ENCODE assay signal across 10 cellular contexts in the genomic region with DNA sequence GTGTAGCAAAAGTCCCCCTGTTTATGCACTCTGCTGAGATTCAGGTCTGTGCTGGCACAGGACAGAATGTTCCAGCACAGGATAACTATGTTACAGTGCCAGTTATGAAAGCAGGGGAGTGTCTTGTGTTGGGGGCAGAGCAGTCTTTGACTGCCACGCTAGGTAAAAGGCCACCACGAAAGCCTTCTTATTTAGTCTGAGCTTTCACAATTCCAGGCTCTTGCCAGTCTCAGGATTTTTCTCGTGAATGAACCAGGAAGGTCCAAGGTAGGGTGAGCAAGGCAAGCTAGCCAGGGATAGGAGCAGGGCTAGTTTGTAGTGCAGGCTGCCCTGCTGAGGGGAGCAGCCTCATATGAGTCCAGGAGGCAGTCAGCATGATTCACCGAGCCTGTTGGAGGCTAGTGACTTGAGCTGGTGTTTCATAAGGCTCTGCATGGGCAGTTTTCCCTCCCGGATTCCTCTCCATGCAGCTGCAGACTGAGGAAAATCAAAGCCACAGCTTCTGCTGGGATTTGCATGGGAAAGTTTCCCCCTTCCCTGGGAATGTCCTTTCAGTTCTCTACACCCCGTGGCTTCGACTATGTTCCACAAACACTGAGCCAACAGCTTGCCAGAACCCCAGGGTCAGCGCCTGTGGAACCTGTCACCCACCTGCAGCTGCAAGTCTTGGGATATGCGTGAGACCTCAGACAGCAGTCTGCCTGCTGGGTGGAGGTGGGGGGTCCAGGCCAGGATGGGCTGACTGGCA.
A peak's percentile ranks its signal among the peaks of the same experiment; 100 is the strongest.
DNase-seq lines count a peak whose midpoint lies in the region; TF ChIP-seq lines count a peak whose summit lies in the region.
"Had no signal": no experiment of that assay in that cellular context is flagged by ENCODE, and none has a peak within 500 bp of the region (broad histone marks: within the 10 kb centered on the region; RNA-seq: fewer than 3 reads in every experiment).

No MANE protein-coding gene starts in this region.

- in situ Hi-C loops in ACHN (cut with HindIII; ENCODE audit: low pct_ligation_motif_present, low pct_unique_long_range_greater_than_20kb, low sequenced_read_pairs), result no loop called here

- H3K79me2 ChIP-seq in MM.1S (ENCODE audit: low read length), result no peaks in the 10 kb centered on the region

- no peaks in the 10 kb centered on the region for H4K20me1 ChIP-seq in MM.1S (ENCODE audit: insufficient read depth, low read length)
- H4K20me1 ChIP-seq: BLaER1 had no signal

- H3K36me3 ChIP-seq in MM.1S (replicated peaks; ENCODE audit: insufficient read depth, low read length), result no peaks in the 10 kb centered on the region
- H3K36me3 ChIP-seq: BLaER1, neutrophil had no signal

- H3K9ac ChIP-seq in MM.1S (ENCODE audit: low read length), result no peak overlapping the region
- H3K9ac ChIP-seq: BLaER1 had no signal

- peak; percentile 85 for DNase-seq in ACHN
- peak; percentile 38 for DNase-seq in RKO (ENCODE audit: low spot score)
- peak; percentile 93 for DNase-seq in fibroblast of peridontal ligament (ENCODE audit: extremely low read depth)
- DNase-seq in non-pigmented ciliary epithelial cell (ENCODE audit: low read depth), result peak; percentile 81
- DNase-seq in MM.1S, result no peak
- DNase-seq in NCI-H1930 (lab: John Stamatoyannopoulos, UW), result no peak
- no peak for DNase-seq in NCI-H1436 (lab: John Stamatoyannopoulos, UW)
- DNase-seq in T-helper 1 cell, result no peak

- no peak overlapping the region for H3K4me3 ChIP-seq in MM.1S (ENCODE audit: low read length)
- H3K4me3 ChIP-seq: BLaER1 had no signal

- 0 out of 2 replicates have a peak, but pooled peaks cover 4% of the 10 kb centered on the region for H3F3A ChIP-seq in MM.1S (ENCODE audit: insufficient read depth, low read length)

- H3K4me1 ChIP-seq in MM.1S (ENCODE audit: low read length), result no peaks in the 10 kb centered on the region

- TF ChIP-seq CTCF in MM.1S (IDR thresholded peaks at IDR 0.05; ENCODE audit: low read length), result no peak

- no peak overlapping the region for H3K27ac ChIP-seq in MM.1S (ENCODE audit: low read length)
- H3K27ac ChIP-seq: BLaER1, neutrophil had no signal

- no peaks in the 10 kb centered on the region for H3K9me3 ChIP-seq in MM.1S (replicated peaks; ENCODE audit: insufficient read depth, low read length)
- H3K9me3 ChIP-seq: BLaER1, neutrophil had no signal

- no peaks in the 10 kb centered on the region for H3K9me2 ChIP-seq in MM.1S (replicated peaks; ENCODE audit: insufficient read depth, low read length)

- no peaks in the 10 kb centered on the region for H3K27me3 ChIP-seq in MM.1S (replicated peaks; ENCODE audit: insufficient read depth, low read length)
- H3K27me3 ChIP-seq: BLaER1, neutrophil had no signal

- no peak overlapping the region for H3K4me2 ChIP-seq in MM.1S (ENCODE audit: low read depth, low read length)
- H3K4me2 ChIP-seq: BLaER1 had no signal

- H2AFZ ChIP-seq in MM.1S (ENCODE audit: low read length), result no peak overlapping the region

Comparison
In these comparisons a context has a peak if more than half of its experiments do, and no peak if none do; other contexts are left out.
1. DNase-seq: peak in ACHN (single experiment), RKO (single experiment), fibroblast of peridontal ligament (single experiment) and non-pigmented ciliary epithelial cell (single experiment); none in MM.1S (single experiment), NCI-H1930 (0 of 2), NCI-H1436 (single experiment) and T-helper 1 cell (0 of 5).